8 cellular contexts compared by ENCODE assay signal in the genomic region with DNA sequence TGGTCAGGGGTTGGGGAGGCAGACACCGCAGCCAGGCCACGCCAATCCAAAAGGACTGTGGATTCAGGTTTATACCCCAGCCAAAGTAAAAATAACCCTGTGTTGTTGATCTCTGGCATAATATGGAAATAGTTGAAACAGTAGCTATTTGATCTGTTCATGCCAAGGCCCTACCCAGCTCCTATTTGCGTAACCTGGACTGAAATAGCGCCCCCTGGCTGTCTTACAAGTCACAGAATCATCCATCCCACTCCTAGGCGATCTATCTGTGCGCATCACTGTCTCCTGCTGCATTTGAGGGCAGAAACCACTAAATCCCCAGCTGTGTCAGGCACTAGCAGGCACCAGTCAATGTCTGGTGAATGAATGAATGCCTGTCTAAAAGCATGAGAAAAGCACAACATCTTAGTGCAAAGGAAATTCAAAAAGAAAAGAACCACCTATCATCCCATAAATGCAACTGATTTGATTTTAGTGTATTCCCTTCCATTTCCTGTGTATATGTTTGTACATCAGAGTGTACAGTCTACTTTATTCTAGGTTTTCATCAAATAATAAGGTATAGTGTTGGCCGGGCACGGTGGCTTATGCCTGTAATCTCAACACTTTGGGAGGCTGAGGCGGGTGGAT.
A peak's percentile ranks its signal among the peaks of the same experiment; 100 is the strongest.
DNase-seq lines count a peak whose midpoint lies in the region; ATAC-seq and TF ChIP-seq lines count a peak whose summit lies in the region.

No MANE protein-coding gene starts in this region.

- H3K4me3 ChIP-seq in CD8-positive, alpha-beta T cell (ENCODE audit: low read depth, low read length), result no peak overlapping the region
- H3K4me3 ChIP-seq in right atrium auricular region (no peak overlapping the region), gastrocnemius medialis (peak overlapping the region in 1 of 4 donors; percentile 17)

- H3K9me3 Mint-ChIP-seq in CD8-positive, alpha-beta T cell, result no peaks in the 10 kb centered on the region

- H3K9me3 ChIP-seq in CD8-positive, alpha-beta T cell (ENCODE audit: low read length), result no peaks in the 10 kb centered on the region
- H3K9me3 ChIP-seq in right atrium auricular region, result no peaks in the 10 kb centered on the region
- no peaks in the 10 kb centered on the region for H3K9me3 ChIP-seq in gastrocnemius medialis

- H3K36me3 ChIP-seq in CD8-positive, alpha-beta T cell (ENCODE audit: insufficient read depth, low read length), result no peaks in the 10 kb centered on the region
- H3K36me3 ChIP-seq in right atrium auricular region (no peaks in the 10 kb centered on the region), gastrocnemius medialis (no peaks in the 10 kb centered on the region)

- POLR2A ChIA-PET in CD8-positive, alpha-beta T cell (lab: Charles Lee), result no interaction called here
- POLR2A ChIA-PET in HEK293T (lab: Yijun Ruan, JAX), result no interaction called here

- intact Hi-C loops in CD8-positive, alpha-beta T cell (cut with DNase I, micrococcal nuclease), result loop anchor here (1.0 to 10.0 kb wide), 5 partner anchors 113 to 629 kb away; no protein-coding TSS in a partner anchor
- intact Hi-C loops in gastrocnemius medialis (cut with DNase I; ENCODE audit: low total_unique reads), result loop anchor here (1.0 to 5.0 kb wide), 5 partner anchors 77 to 633 kb away; partner anchors contain the start of gene LCOR

- H3K27me3 Mint-ChIP-seq in CD8-positive, alpha-beta T cell (ENCODE audit: low read depth), result no peaks in the 10 kb centered on the region

- no peak overlapping the region for H3K4me3 Mint-ChIP-seq in CD8-positive, alpha-beta T cell

- H3K27me3 ChIP-seq in CD8-positive, alpha-beta T cell (ENCODE audit: insufficient read depth, low read length), result no peaks in the 10 kb centered on the region
- H3K27me3 ChIP-seq in right atrium auricular region, result no peaks in the 10 kb centered on the region
- no peaks in the 10 kb centered on the region for H3K27me3 ChIP-seq in gastrocnemius medialis

- no peak overlapping the region for H3K27ac Mint-ChIP-seq in CD8-positive, alpha-beta T cell

- H3K27ac ChIP-seq in CD8-positive, alpha-beta T cell (ENCODE audit: low read depth, low read length), result no peak overlapping the region
- no peak overlapping the region for H3K27ac ChIP-seq in right atrium auricular region
- peak overlapping the region; percentile 79 to 96 (median 88) for H3K27ac ChIP-seq in gastrocnemius medialis

- CTCF ChIA-PET in CD8-positive, alpha-beta T cell (lab: Charles Lee), result interaction anchor here (0.5 to 7.2 kb wide), 27 partner anchors 8 to 652 kb away, joined by 3 to 45 read pairs (median 4); no protein-coding TSS in a partner anchor
- CTCF ChIA-PET in HEK293T (lab: Yijun Ruan, JAX), result interaction anchor here (0.5 to 3.7 kb wide), 31 partner anchors 8 to 536 kb away, joined by 3 to 31 read pairs (median 4); no protein-coding TSS in a partner anchor

- ATAC-seq in CD8-positive, alpha-beta T cell, result no peak
- ATAC-seq in gastrocnemius medialis, result peak; percentile 68 to 70
- ATAC-seq in GM21367 (IDR thresholded peaks at IDR 0.05; ENCODE audit: unreplicated experiment), result no peak
- no peak for ATAC-seq in HG03175 (IDR thresholded peaks at IDR 0.05; ENCODE audit: unreplicated experiment)

- no peaks in the 10 kb centered on the region for H3K36me3 Mint-ChIP-seq in CD8-positive, alpha-beta T cell

- no peaks in the 10 kb centered on the region for H3K4me1 Mint-ChIP-seq in CD8-positive, alpha-beta T cell (ENCODE audit: low read depth)

- DNase-seq in CD8-positive, alpha-beta T cell, result peak in 6 of 7 experiments; percentile 23 to 64 (median 44)
- peak; percentile 78 for DNase-seq in HEK293T (ENCODE audit: extremely low spot score)
- DNase-seq in SHP77 treated with DMSO at 0.1 percent for 48 hours (lab: John Stamatoyannopoulos, UW), result peak; percentile 6
- DNase-seq in amygdala (lab: John Stamatoyannopoulos, UW), result peak in 36 of 56 donors; percentile 4 to 80 (median 38)
- peak; percentile 66 for DNase-seq in right atrium auricular region (ENCODE audit: low spot score)
- DNase-seq in gastrocnemius medialis, result peak; percentile 69 to 82

- in situ Hi-C loops in gastrocnemius medialis (cut with MboI; ENCODE audit: low sequenced_read_pairs in 4 of 4), result loop anchor here (5.0 to 25.0 kb wide), 6 partner anchors 111 to 638 kb away; partner anchors contain the start of gene LCOR (in 1 of the 4)

- peak; percentile 67 for TF ChIP-seq CTCF in CD8-positive, alpha-beta T cell (IDR thresholded peaks at IDR 0.05)
- peak; percentile 59 to 71 for TF ChIP-seq CTCF in right atrium auricular region (IDR thresholded peaks at IDR 0.05)
- peak; percentile 76 to 89 (median 86) for TF ChIP-seq CTCF in gastrocnemius medialis (IDR thresholded peaks at IDR 0.05 in 4 of 5, conservative IDR thresholded peaks at IDR 0.05 in 1 of 5)

- no peak for TF ChIP-seq POLR2A in gastrocnemius medialis (IDR thresholded peaks at IDR 0.05)

- no peaks in the 10 kb centered on the region for H3K4me1 ChIP-seq in CD8-positive, alpha-beta T cell (ENCODE audit: insufficient read depth, low read length)
- H3K4me1 ChIP-seq in right atrium auricular region (peaks cover 0 to 13% of the 10 kb centered on the region in 2 donors), gastrocnemius medialis (peaks cover 31 to 32% of the 10 kb centered on the region in 2 donors)

TF ChIP-seq in HEK293T, 16 proteins besides CTCF, POLR2A, EP300 and RAD21:
- TF ChIP-seq NFRKB (IDR thresholded peaks at IDR 0.05) (no peak), SUZ12 (IDR thresholded peaks at IDR 0.05) (no peak), FOXA1 (IDR thresholded peaks at IDR 0.05) (no peak), CTBP1 (IDR thresholded peaks at IDR 0.05; ENCODE audit: borderline replicate concordance) (no peak), TARDBP (IDR thresholded peaks at IDR 0.05) (no peak), L3MBTL2 (conservative IDR thresholded peaks at IDR 0.05) (no peak), ELF4 (IDR thresholded peaks at IDR 0.05) (no peak), ZNF384 (IDR thresholded peaks at IDR 0.05) (no peak), HDGF (IDR thresholded peaks at IDR 0.05; ENCODE audit: borderline replicate concordance) (no peak), SP1 (IDR thresholded peaks at IDR 0.05) (no peak), LEF1 (IDR thresholded peaks at IDR 0.05; ENCODE audit: borderline replicate concordance) (no peak), FOXK2 (IDR thresholded peaks at IDR 0.05) (no peak), ARNT (IDR thresholded peaks at IDR 0.05) (no peak), FOXM1 (IDR thresholded peaks at IDR 0.05; ENCODE audit: borderline replicate concordance) (no peak), BHLHE40 (IDR thresholded peaks at IDR 0.05; ENCODE audit: borderline replicate concordance) (no peak)
- TF ChIP-seq, protein P1, sequence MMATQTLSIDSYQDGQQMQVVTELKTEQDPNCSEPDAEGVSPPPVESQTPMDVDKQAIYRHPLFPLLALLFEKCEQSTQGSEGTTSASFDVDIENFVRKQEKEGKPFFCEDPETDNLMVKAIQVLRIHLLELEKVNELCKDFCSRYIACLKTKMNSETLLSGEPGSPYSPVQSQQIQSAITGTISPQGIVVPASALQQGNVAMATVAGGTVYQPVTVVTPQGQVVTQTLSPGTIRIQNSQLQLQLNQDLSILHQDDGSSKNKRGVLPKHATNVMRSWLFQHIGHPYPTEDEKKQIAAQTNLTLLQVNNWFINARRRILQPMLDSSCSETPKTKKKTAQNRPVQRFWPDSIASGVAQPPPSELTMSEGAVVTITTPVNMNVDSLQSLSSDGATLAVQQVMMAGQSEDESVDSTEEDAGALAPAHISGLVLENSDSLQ (IDR thresholded peaks at IDR 0.05), result no peak

Comparison
In these comparisons a context has a peak if more than half of its experiments do, and no peak if none do; other contexts are left out.
1. ATAC-seq: peak in gastrocnemius medialis (2 of 2); none in CD8-positive, alpha-beta T cell (single experiment), GM21367 (single experiment) and HG03175 (single experiment).
2. DNase-seq: peak in every context shown above with its lines; median percentile 78 in HEK293T; 76 in gastrocnemius medialis; 66 in right atrium auricular region; 44 in CD8-positive, alpha-beta T cell; 38 in amygdala; 6 in SHP77 treated with DMSO at 0.1 percent for 48 hours.
3. H3K27ac ChIP-seq: peak in gastrocnemius medialis (4 of 4); none in CD8-positive, alpha-beta T cell (single experiment) and right atrium auricular region (0 of 2).
4. Peak in every context shown above with its lines, with median percentiles within 50 percentile points of each other: CTCF ChIP-seq.